In genomic region chr6:45626087-45626891, GRCh38 we compare ENCODE assay signal across 11 cellular contexts.
DNase-seq lines count a peak whose midpoint lies in the region; ATAC-seq and TF ChIP-seq lines count a peak whose summit lies in the region.
"Had no signal": no experiment of that assay in that cellular context is flagged by ENCODE, and none has a peak within 500 bp of the region (broad histone marks: within the 10 kb centered on the region; RNA-seq: fewer than 3 reads in every experiment).

No MANE protein-coding gene starts in this region.

- H3K4me1 Mint-ChIP-seq in activated naive CD8-positive, alpha-beta T cell (ENCODE audit: low read depth): peaks cover 40% of the 10 kb centered on the region
- H3K4me1 Mint-ChIP-seq in activated naive CD8-positive, alpha-beta T cell treated with anti-CD3 and anti-CD28 coated beads for 36 hours: peaks cover 28% of the 10 kb centered on the region
- H3K4me1 Mint-ChIP-seq in stimulated activated naive CD8-positive, alpha-beta T cell treated with anti-CD3 and anti-CD28 coated beads, Interleukin-15, Interleukin-2, amounts not matched to agents 100 ng/mL and 50 ng/mL, for 24 hours (ENCODE audit: low read depth): peaks cover 62% of the 10 kb centered on the region
- no peaks in the 10 kb centered on the region for H3K4me1 Mint-ChIP-seq in glutamatergic neuron (ENCODE audit: low read depth, unreplicated experiment)
- H3K4me1 Mint-ChIP-seq: CD14-positive monocyte had no signal

- H4K20me1 ChIP-seq in fibroblast of lung (ENCODE audit: control insufficient read depth, extremely low read depth, insufficient read depth, low read length): no peaks in the 10 kb centered on the region

- no peaks in the 10 kb centered on the region for H3K9me3 ChIP-seq in RWPE2 (ENCODE audit: severe bottlenecking)
- H3K9me3 ChIP-seq in fibroblast of lung (ENCODE audit: control insufficient read depth, insufficient read depth, low read depth, low read length): no peaks in the 10 kb centered on the region
- H3K9me3 ChIP-seq: SJCRH30 had no signal

- H3K27ac ChIP-seq in RWPE2 (ENCODE audit: poor library complexity, severe bottlenecking) (peak overlapping the region; percentile 80), fibroblast of lung (ENCODE audit: insufficient read depth, low read length) (peak overlapping the region; percentile 66)
- H3K27ac ChIP-seq: SJCRH30 had no signal

- TF ChIP-seq CTCF in RWPE2 (IDR thresholded peaks at IDR 0.05; ENCODE audit: poor library complexity, severe bottlenecking) (no peak), fibroblast of lung (conservative IDR thresholded peaks at IDR 0.05 in 1 of 2, IDR thresholded peaks at IDR 0.05 in 1 of 2; ENCODE audit: low read depth in 1 of 2, low read length in 2 of 2) (no peak), glutamatergic neuron (IDR thresholded peaks at IDR 0.05; ENCODE audit: partially characterized antibody, unreplicated experiment) (no peak)

- ATAC-seq in RWPE2 (ENCODE audit: low read depth): peak; percentile 82
- ATAC-seq in GM18907 (IDR thresholded peaks at IDR 0.05; ENCODE audit: unreplicated experiment): no peak
- no peak for ATAC-seq in GM21723 (IDR thresholded peaks at IDR 0.05; ENCODE audit: unreplicated experiment)

- H3K27me3 Mint-ChIP-seq in activated naive CD8-positive, alpha-beta T cell: no peaks in the 10 kb centered on the region
- no peaks in the 10 kb centered on the region for H3K27me3 Mint-ChIP-seq in activated naive CD8-positive, alpha-beta T cell treated with anti-CD3 and anti-CD28 coated beads for 36 hours
- H3K27me3 Mint-ChIP-seq in stimulated activated naive CD8-positive, alpha-beta T cell treated with anti-CD3 and anti-CD28 coated beads, Interleukin-15, Interleukin-2, amounts not matched to agents 100 ng/mL and 50 ng/mL, for 24 hours: no peaks in the 10 kb centered on the region
- peaks cover 3% of the 10 kb centered on the region for H3K27me3 Mint-ChIP-seq in glutamatergic neuron (ENCODE audit: unreplicated experiment)

- no peaks in the 10 kb centered on the region for H3K9me3 Mint-ChIP-seq in activated naive CD8-positive, alpha-beta T cell (ENCODE audit: low read depth)
- no peaks in the 10 kb centered on the region for H3K9me3 Mint-ChIP-seq in activated naive CD8-positive, alpha-beta T cell treated with anti-CD3 and anti-CD28 coated beads for 36 hours
- H3K9me3 Mint-ChIP-seq in stimulated activated naive CD8-positive, alpha-beta T cell treated with anti-CD3 and anti-CD28 coated beads, Interleukin-15, Interleukin-2, amounts not matched to agents 100 ng/mL and 50 ng/mL, for 24 hours: no peaks in the 10 kb centered on the region
- H3K9me3 Mint-ChIP-seq in glutamatergic neuron (ENCODE audit: unreplicated experiment): no peaks in the 10 kb centered on the region

- no peak overlapping the region for H3K9ac ChIP-seq in fibroblast of lung (ENCODE audit: insufficient read depth, low read length)

- H3K4me3 ChIP-seq in RWPE2 (ENCODE audit: severe bottlenecking): no peak overlapping the region
- H3K4me3 ChIP-seq in fibroblast of lung (replicated peaks in 1 of 4; ENCODE audit: control extremely low read depth in 1 of 4, insufficient read depth in 1 of 4, low read depth in 3 of 4, low read length in 4 of 4): no peak overlapping the region
- H3K4me3 ChIP-seq: SJCRH30 had no signal

- H3K27ac Mint-ChIP-seq in activated naive CD8-positive, alpha-beta T cell: peak overlapping the region; percentile 61
- no peak overlapping the region for H3K27ac Mint-ChIP-seq in activated naive CD8-positive, alpha-beta T cell treated with anti-CD3 and anti-CD28 coated beads for 36 hours
- peak overlapping the region; percentile 83 for H3K27ac Mint-ChIP-seq in stimulated activated naive CD8-positive, alpha-beta T cell treated with anti-CD3 and anti-CD28 coated beads, Interleukin-15, Interleukin-2, amounts not matched to agents 100 ng/mL and 50 ng/mL, for 24 hours
- no peak overlapping the region for H3K27ac Mint-ChIP-seq in glutamatergic neuron (ENCODE audit: unreplicated experiment)

- no peak overlapping the region for H3K4me2 ChIP-seq in fibroblast of lung (ENCODE audit: extremely low read depth, insufficient read depth, low read length)

- DNase-seq in activated naive CD8-positive, alpha-beta T cell treated with anti-CD3 and anti-CD28 coated beads for 36 hours: no peak
- peak; percentile 83 for DNase-seq in RWPE2 (ENCODE audit: low spot score)
- peak; percentile 78 to 90 for DNase-seq in fibroblast of lung (ENCODE audit: low read depth in 2 of 2)
- DNase-seq in glutamatergic neuron: no peak
- DNase-seq: NCI-H2029 treated with DMSO at 0.1 percent for 48 hours, SJCRH30 had no signal

- no peak overlapping the region for H3K4me3 Mint-ChIP-seq in activated naive CD8-positive, alpha-beta T cell
- H3K4me3 Mint-ChIP-seq in activated naive CD8-positive, alpha-beta T cell treated with anti-CD3 and anti-CD28 coated beads for 36 hours: no peak overlapping the region
- H3K4me3 Mint-ChIP-seq in stimulated activated naive CD8-positive, alpha-beta T cell treated with anti-CD3 and anti-CD28 coated beads, Interleukin-15, Interleukin-2, amounts not matched to agents 100 ng/mL and 50 ng/mL, for 24 hours: no peak overlapping the region
- no peak overlapping the region for H3K4me3 Mint-ChIP-seq in glutamatergic neuron (ENCODE audit: unreplicated experiment)
- H3K4me3 Mint-ChIP-seq: CD14-positive monocyte had no signal

- H3K36me3 ChIP-seq in RWPE2 (ENCODE audit: low read depth) (no peaks in the 10 kb centered on the region), fibroblast of lung (ENCODE audit: control insufficient read depth, insufficient read depth, low read length) (no peaks in the 10 kb centered on the region)
- H3K36me3 ChIP-seq: SJCRH30 had no signal

- H3K27me3 ChIP-seq in RWPE2 (ENCODE audit: insufficient read depth, poor library complexity, severe bottlenecking): no peaks in the 10 kb centered on the region
- no peaks in the 10 kb centered on the region for H3K27me3 ChIP-seq in fibroblast of lung (ENCODE audit: control insufficient read depth, insufficient read depth, low read length)
- H3K27me3 ChIP-seq: SJCRH30 had no signal

- H3K79me2 ChIP-seq in fibroblast of lung (ENCODE audit: control insufficient read depth, insufficient read depth, low read length): no peaks in the 10 kb centered on the region

- peaks cover 32% of the 10 kb centered on the region for H3K4me1 ChIP-seq in RWPE2 (ENCODE audit: insufficient read depth, poor library complexity, severe bottlenecking)
- peaks cover 23% of the 10 kb centered on the region for H3K4me1 ChIP-seq in fibroblast of lung (ENCODE audit: control insufficient read depth, extremely low read depth, insufficient read depth, low read length)

- H3K36me3 Mint-ChIP-seq in activated naive CD8-positive, alpha-beta T cell: peaks cover 18% of the 10 kb centered on the region
- H3K36me3 Mint-ChIP-seq in activated naive CD8-positive, alpha-beta T cell treated with anti-CD3 and anti-CD28 coated beads for 36 hours: peaks cover 3% of the 10 kb centered on the region
- H3K36me3 Mint-ChIP-seq in stimulated activated naive CD8-positive, alpha-beta T cell treated with anti-CD3 and anti-CD28 coated beads, Interleukin-15, Interleukin-2, amounts not matched to agents 100 ng/mL and 50 ng/mL, for 24 hours (ENCODE audit: low read depth): no peaks in the 10 kb centered on the region
- no peaks in the 10 kb centered on the region for H3K36me3 Mint-ChIP-seq in glutamatergic neuron (ENCODE audit: unreplicated experiment)
- H3K36me3 Mint-ChIP-seq: CD14-positive monocyte had no signal

- H2AFZ ChIP-seq in fibroblast of lung (ENCODE audit: low read length): no peak overlapping the region

Comparison
In these comparisons a context has a peak if more than half of its experiments do, and no peak if none do; other contexts are left out.
1. H3K27ac Mint-ChIP-seq: peak in activated naive CD8-positive, alpha-beta T cell (single experiment) and stimulated activated naive CD8-positive, alpha-beta T cell treated with anti-CD3 and anti-CD28 coated beads, Interleukin-15, Interleukin-2, amounts not matched to agents 100 ng/mL and 50 ng/mL, for 24 hours (single experiment); none in activated naive CD8-positive, alpha-beta T cell treated with anti-CD3 and anti-CD28 coated beads for 36 hours (single experiment) and glutamatergic neuron (single experiment).
2. DNase-seq: peak in RWPE2 (single experiment) and fibroblast of lung (2 of 2); none in activated naive CD8-positive, alpha-beta T cell treated with anti-CD3 and anti-CD28 coated beads for 36 hours (single experiment) and glutamatergic neuron (single experiment).